Comparison of ENCODE assay signal across 8 cellular contexts in genomic region chr6:5261545-5262109, GRCh38. TPM values are rescaled to one million over a fixed set of nuclear protein-coding genes. Genes with fewer than 3 reads are reported as not detected.
DNase-seq lines count a peak whose midpoint lies in the region; ATAC-seq and TF ChIP-seq lines count a peak whose summit lies in the region.

No MANE protein-coding gene starts in this region.

- DNase-seq in GM12865 (ENCODE audit: low read depth): peak; percentile 24
- DNase-seq in epithelial cell of prostate (ENCODE audit: low read depth, low spot score): no peak
- DNase-seq in anterior cingulate cortex (lab: John Stamatoyannopoulos, UW): no peak
- no peak for DNase-seq in omental fat pad (ENCODE audit: low spot score)
- DNase-seq in CD1c-positive myeloid dendritic cell (ENCODE audit: extremely low spot score): no peak
- no peak for DNase-seq in SKM-1 treated with dmso at 0.1 percent for 144 hours (lab: John Stamatoyannopoulos, UW; ENCODE audit: unreplicated experiment)

- no peaks in the 10 kb centered on the region for H3K27me3 ChIP-seq in OCI-LY1 (ENCODE audit: insufficient read depth, low read length)
- no peaks in the 10 kb centered on the region for H3K27me3 ChIP-seq in parathyroid adenoma (ENCODE audit: control insufficient read depth, insufficient read depth, low read length)

- H3K79me2 ChIP-seq in OCI-LY1 (ENCODE audit: insufficient read depth, low read length) (peaks cover 29% of the 10 kb centered on the region), parathyroid adenoma (peaks cover 22% of the 10 kb centered on the region)

- H3K9me2 ChIP-seq in OCI-LY1 (ENCODE audit: low read depth, low read length): no peaks in the 10 kb centered on the region

- no peak for ATAC-seq in omental fat pad (ENCODE audit: low FRiP score)

- no peaks in the 10 kb centered on the region for H3F3A ChIP-seq in OCI-LY1 (ENCODE audit: insufficient read depth, low read length)

- H3K9ac ChIP-seq in OCI-LY1 (ENCODE audit: low read length) (peak overlapping the region; percentile 84), parathyroid adenoma (peak overlapping the region; percentile 22)

- H2AFZ ChIP-seq in OCI-LY1 (ENCODE audit: low read length) (peak overlapping the region; percentile 61; the same call in 1 of the 2 replicates), parathyroid adenoma (peak overlapping the region; percentile 94)

- no peak for TF ChIP-seq CTCF in GM12865 (IDR thresholded peaks at IDR 0.05; ENCODE audit: insufficient read depth, low read depth, low read length, missing control alignments)
- no peak for TF ChIP-seq CTCF in OCI-LY1 (IDR thresholded peaks at IDR 0.05; ENCODE audit: low read length)
- TF ChIP-seq CTCF in parathyroid adenoma (IDR thresholded peaks at IDR 0.05): no peak
- TF ChIP-seq CTCF in omental fat pad (IDR thresholded peaks at IDR 0.05): no peak

- H3K36me3 ChIP-seq in OCI-LY1 (ENCODE audit: insufficient read depth, low read length): 0 out of 2 replicates have a peak, but pooled peaks cover 4% of the 10 kb centered on the region
- no peaks in the 10 kb centered on the region for H3K36me3 ChIP-seq in parathyroid adenoma (ENCODE audit: control insufficient read depth, insufficient read depth, low read length)

- H3K4me2 ChIP-seq in OCI-LY1 (ENCODE audit: low read length) (peak overlapping the region; percentile 97), parathyroid adenoma (ENCODE audit: low read length) (peak overlapping the region; percentile 98)

- H3K27ac ChIP-seq in OCI-LY1 (ENCODE audit: low read depth, low read length, poor library complexity, severe bottlenecking) (peak overlapping the region; percentile 92), epithelial cell of prostate (peak overlapping the region; percentile 93), parathyroid adenoma (peak overlapping the region; percentile 96)

- H4K20me1 ChIP-seq in OCI-LY1 (ENCODE audit: insufficient read depth, low read length): no peaks in the 10 kb centered on the region

- H3K9me3 ChIP-seq in OCI-LY1 (ENCODE audit: low read length) (no peaks in the 10 kb centered on the region), parathyroid adenoma (ENCODE audit: control insufficient read depth, low read length) (no peaks in the 10 kb centered on the region)

- H3K4me3 ChIP-seq in GM12865 (ENCODE audit: low read depth, low read length) (peak overlapping the region; percentile 67), OCI-LY1 (ENCODE audit: low read depth, low read length, poor library complexity, severe bottlenecking) (peak overlapping the region; percentile 78), parathyroid adenoma (ENCODE audit: low read depth, low read length) (peak overlapping the region; percentile 82)

- H3K4me1 ChIP-seq in OCI-LY1 (ENCODE audit: insufficient read depth, low read length, severe bottlenecking) (peaks cover 26% of the 10 kb centered on the region), parathyroid adenoma (no peaks in the 10 kb centered on the region)

RNA-seq across cellular contexts. Expression of gene FARS2, which starts 0.3 kb away (rescaled TPM):
- 10 to 100 TPM; 12.5 to 18.1 (median 14.5) TPM for total RNA-seq in omental fat pad

RNA-seq across cellular contexts. Expression of gene LYRM4, which starts 0.9 kb away (rescaled TPM):
- 10 to 100 TPM; 21.4 to 47.8 (median 26.2) TPM for total RNA-seq in omental fat pad
